Comparison of ENCODE assay signal across 10 cellular contexts in the genomic region with DNA sequence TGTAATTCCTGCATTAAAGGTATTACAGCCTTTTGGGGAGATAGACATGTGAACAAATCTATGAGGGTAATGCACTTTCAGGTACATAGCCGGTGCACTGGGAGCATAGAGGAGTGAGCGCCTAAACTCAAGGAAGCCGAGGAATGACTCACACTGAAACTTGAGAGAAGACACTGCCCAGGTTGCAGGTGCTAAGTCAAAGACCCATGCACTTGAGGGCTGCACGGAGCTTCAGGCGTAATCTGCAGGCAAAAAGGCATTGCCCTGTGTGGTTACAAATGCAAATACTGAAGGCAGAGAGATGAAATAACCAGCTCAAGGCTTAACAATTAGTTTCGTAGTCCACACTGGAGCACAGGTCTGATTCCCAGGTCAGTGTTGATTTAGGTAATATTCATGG. TPM values are rescaled to one million over a fixed set of nuclear protein-coding genes. Genes with fewer than 3 reads are reported as not detected.
A peak's percentile ranks its signal among the peaks of the same experiment; 100 is the strongest.
DNase-seq lines count a peak whose midpoint lies in the region; ATAC-seq, FAIRE-seq and TF ChIP-seq lines count a peak whose summit lies in the region.
"Had no signal": no experiment of that assay in that cellular context is flagged by ENCODE, and none has a peak within 500 bp of the region (broad histone marks: within the 10 kb centered on the region; RNA-seq: fewer than 3 reads in every experiment).

No MANE protein-coding gene starts in this region.

- peaks cover 3% of the 10 kb centered on the region for H3K9me3 Mint-ChIP-seq in T-helper 2 cell treated with Interferon-gamma antibody and Interleukin-4, amounts not matched to agents 5 μg/mL and 100 μg/mL, for 36 hours

- intact Hi-C loops in heart right ventricle (cut with DNase I), result no loop called here

- H3K4me1 ChIP-seq in heart right ventricle, result peaks cover 0 to 23% (median 8%) of the 10 kb centered on the region in 9 donors
- H3K4me1 ChIP-seq: tibial artery had no signal

- peak overlapping the region; percentile 13 for H3K27ac Mint-ChIP-seq in T-helper 2 cell treated with Interferon-gamma antibody and Interleukin-4, amounts not matched to agents 5 μg/mL and 100 μg/mL, for 36 hours

- peak; percentile 96 for FAIRE-seq in GM18507 (lab: Jason Lieb, UNC)

- ATAC-seq in GM19455 (IDR thresholded peaks at IDR 0.05; ENCODE audit: unreplicated experiment) (peak; percentile 95), HG03039 (IDR thresholded peaks at IDR 0.05; ENCODE audit: unreplicated experiment) (peak; percentile 90), heart right ventricle (no peak)

- H3K9me3 ChIP-seq in heart right ventricle, result peaks cover 0 to 11% (median 3%) of the 10 kb centered on the region in 11 donors
- H3K9me3 ChIP-seq: tibial artery had no signal

- no peak overlapping the region for H3K4me3 Mint-ChIP-seq in T-helper 2 cell treated with Interferon-gamma antibody and Interleukin-4, amounts not matched to agents 5 μg/mL and 100 μg/mL, for 36 hours

- TF ChIP-seq CTCF in heart right ventricle (IDR thresholded peaks at IDR 0.05), result no peak

- H3K27ac ChIP-seq in heart right ventricle, result no peak overlapping the region
- H3K27ac ChIP-seq: tibial artery had no signal

- H3K4me1 Mint-ChIP-seq in T-helper 2 cell treated with Interferon-gamma antibody and Interleukin-4, amounts not matched to agents 5 μg/mL and 100 μg/mL, for 36 hours (ENCODE audit: low read depth), result peaks cover 49% of the 10 kb centered on the region

- 74 to 77% methylated on average over 6 of the region's 6 CpGs for WGBS in heart right ventricle, 2 donors

- H3K27me3 ChIP-seq in H7 (ENCODE audit: control insufficient read depth, insufficient read depth, low read length), result no peaks in the 10 kb centered on the region
- H3K27me3 ChIP-seq in heart right ventricle, result no peaks in the 10 kb centered on the region
- H3K27me3 ChIP-seq: tibial artery had no signal

- no peak overlapping the region for H3K4me3 ChIP-seq in H7 (ENCODE audit: insufficient read depth, low read depth, low read length)
- no peak overlapping the region for H3K4me3 ChIP-seq in heart right ventricle
- H3K4me3 ChIP-seq: tibial artery had no signal

- peaks cover 6% of the 10 kb centered on the region for H3K36me3 Mint-ChIP-seq in T-helper 2 cell treated with Interferon-gamma antibody and Interleukin-4, amounts not matched to agents 5 μg/mL and 100 μg/mL, for 36 hours (ENCODE audit: low read depth)

- peaks cover 5% of the 10 kb centered on the region for H3K27me3 Mint-ChIP-seq in T-helper 2 cell treated with Interferon-gamma antibody and Interleukin-4, amounts not matched to agents 5 μg/mL and 100 μg/mL, for 36 hours (ENCODE audit: low read depth)

- DNase-seq in GM18507 (ENCODE audit: extremely low spot score, insufficient read length, low read depth) (peak; percentile 44), NK-92 (lab: John Stamatoyannopoulos, UW; ENCODE audit: unreplicated experiment) (no peak), H7 (no peak), Ammon's horn (ENCODE audit: low spot score) (no peak), heart right ventricle (no peak)
- no peak for DNase-seq in T-helper 2 cell treated with Interferon-gamma antibody and Interleukin-4, amounts not matched to agents 5 μg/mL and 100 μg/mL, for 36 hours (ENCODE audit: low spot score)
- DNase-seq: amniotic stem cell, tibial artery had no signal

- H3K36me3 ChIP-seq in H7 (replicated peaks; ENCODE audit: control insufficient read depth, insufficient read depth, low read length), result no peaks in the 10 kb centered on the region
- no peaks in the 10 kb centered on the region for H3K36me3 ChIP-seq in heart right ventricle
- H3K36me3 ChIP-seq: tibial artery had no signal

RNA-seq across cellular contexts. Expression of a gene that starts 51.0 kb away (rescaled TPM):
- total RNA-seq in H7 (2014; rRNA removed; shearing (Covaris generic)), result 8.8 and 9.3 TPM in 2 replicates
- total RNA-seq in heart right ventricle, result 10 to 100 TPM in 1 of 10 donors, 1 to 10 TPM in 9; 1.8 to 10.6 (median 4.6) TPM
- 1 to 10 TPM; 1.2 to 2.5 TPM for polyA plus RNA-seq in heart right ventricle

Comparison
In these comparisons a context has a peak if more than half of its experiments do, and no peak if none do; other contexts are left out.
1. ATAC-seq: peak in GM19455 (single experiment) and HG03039 (single experiment); none in heart right ventricle (0 of 8).